21 cellular contexts compared by ENCODE assay signal in the genomic region with DNA sequence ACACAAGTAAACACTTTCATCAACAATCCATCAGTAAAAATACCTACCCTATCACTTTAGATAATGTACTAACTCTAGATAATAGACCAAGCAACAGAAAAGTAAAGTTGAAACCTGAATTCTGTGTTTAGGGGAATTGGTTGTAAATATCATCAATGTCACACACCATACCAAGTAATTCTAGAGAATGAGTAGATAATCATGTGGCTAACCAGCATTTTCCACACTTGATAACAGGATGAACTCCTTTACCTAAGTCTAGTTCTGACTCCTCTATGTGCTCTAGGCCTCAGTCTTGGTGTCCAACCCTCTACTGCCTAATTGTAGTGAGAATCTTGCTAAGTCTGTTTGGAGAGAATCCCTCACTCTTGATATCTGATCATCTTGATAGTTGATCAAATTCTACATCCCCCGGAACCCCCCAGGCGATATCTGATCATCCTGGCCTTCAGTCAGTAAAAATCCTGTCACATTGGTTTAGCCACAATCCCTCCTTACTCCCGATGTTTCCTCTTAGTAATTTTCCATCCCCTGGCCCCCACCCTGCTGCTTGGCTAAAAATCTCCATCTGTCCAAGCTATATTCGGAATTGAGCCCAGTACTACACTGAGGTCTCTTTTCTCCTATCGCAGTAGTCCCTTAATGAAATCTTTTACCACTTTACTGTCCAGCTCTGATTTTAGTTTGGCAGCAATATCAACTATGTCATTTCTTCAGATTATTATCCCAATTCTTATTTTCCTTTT. TPM values are rescaled to one million over a fixed set of nuclear protein-coding genes. Genes with fewer than 3 reads are reported as not detected.
DNase-seq lines count a peak whose midpoint lies in the region; ATAC-seq, FAIRE-seq and TF ChIP-seq lines count a peak whose summit lies in the region.
"Had no signal": no experiment of that assay in that cellular context is flagged by ENCODE, and none has a peak within 500 bp of the region (broad histone marks: within the 10 kb centered on the region; RNA-seq: fewer than 3 reads in every experiment).

No MANE protein-coding gene starts in this region.

- peaks cover 9% of the 10 kb centered on the region in 2 experiments for H3K4me1 Mint-ChIP-seq in H9

- POLR2A ChIA-PET in K562 (lab: Yijun Ruan, JAX): no interaction called here

- BruUV-seq in K562 (replicated peaks; lab: Mats Ljungman, UMichigan): no TSS peak

- no peaks in the 10 kb centered on the region for H3K27me3 Mint-ChIP-seq in H9 (ENCODE audit: low read depth)

- no peaks in the 10 kb centered on the region for H3K27me3 ChIP-seq in H9 (ENCODE audit: insufficient read depth, low read length)
- no peaks in the 10 kb centered on the region for H3K27me3 ChIP-seq in K562 (ENCODE audit: control insufficient read depth in 2 of 2, insufficient read depth in 2 of 2, low read length in 2 of 2)
- no peaks in the 10 kb centered on the region for H3K27me3 ChIP-seq in layer of hippocampus (ENCODE audit: control insufficient read depth, insufficient read depth, low read length)
- H3K27me3 ChIP-seq in Peyer's patch: no peaks in the 10 kb centered on the region

- WGBS in H9 (ENCODE audit: extremely low coverage, insufficient read length, low lambda C conversion rate): no CpG with 5 or more reads among the region's 5 CpGs
- 66% methylated on average over 5 of the region's 5 CpGs for WGBS in K562 (ENCODE audit: insufficient coverage, low coverage, missing lambda C conversion rate)

- H2BK20ac ChIP-seq in H9 (ENCODE audit: low read depth, low read length, poor library complexity, severe bottlenecking): no peak overlapping the region

- H3K56ac ChIP-seq in H9 (ENCODE audit: insufficient read length, low read depth, low read length): no peak overlapping the region

- TF ChIP-seq EP300 in K562 (IDR thresholded peaks at IDR 0.05; ENCODE audit: low read length): no peak

- no peak overlapping the region for H2BK15ac ChIP-seq in H9 (ENCODE audit: low read depth, low read length)

- FAIRE-seq in K562 (lab: Jason Lieb, UNC): no peak
- FAIRE-seq: H54, HepG2 had no signal

- no peak overlapping the region for H3K4me3 ChIP-seq in K562
- H3K4me3 ChIP-seq in Peyer's patch: no peak overlapping the region

- no peak overlapping the region for H3K9ac ChIP-seq in H9 (ENCODE audit: extremely low read depth, insufficient read length, low read length)
- no peak overlapping the region for H3K9ac ChIP-seq in K562 (ENCODE audit: insufficient read depth in 1 of 2, low read depth in 2 of 2, low read length in 2 of 2)

- H4K91ac ChIP-seq in H9 (ENCODE audit: insufficient read length, low read depth, low read length): no peak overlapping the region

- DNase-seq in H9 (no peak), K562 (ENCODE audit: extremely low read depth in 1 of 4, low spot score in 3 of 4) (no peak), NCI-H2171 (lab: John Stamatoyannopoulos, UW) (no peak), Peyer's patch (no peak)
- no peak for DNase-seq in stimulated activated CD4-positive, alpha-beta T cell treated with anti-CD3 and anti-CD28 coated beads, Interleukin-2, amount 100 ng/mL, for 24 hours
- DNase-seq: ACHN; CD8-positive, alpha-beta memory T cell; DMS79 treated with DMSO at 0.1 percent for 48 hours; HFFc6; KG1; MV-4-11; NCI-H1694 treated with DMSO at 0.1 percent for 48 hours; NCI-H2107; NCI-H2227 treated with DMSO at 0.1 percent for 48 hours; PC-3; SIG-M5 had no signal

- no peak overlapping the region for H3K18ac ChIP-seq in H9 (ENCODE audit: insufficient read length, low read depth, low read length)

- no peaks in the 10 kb centered on the region for H3K79me1 ChIP-seq in H9 (ENCODE audit: insufficient read depth, low read depth, low read length, poor library complexity, severe bottlenecking)

- H2BK12ac ChIP-seq in H9 (ENCODE audit: insufficient read length, low read depth, low read length): no peak overlapping the region

- H4K20me1 ChIP-seq in H9 (ENCODE audit: control insufficient read depth, insufficient read depth, insufficient read length) (no peaks in the 10 kb centered on the region), K562 (replicated peaks; ENCODE audit: control insufficient read depth, insufficient read depth, low read length) (no peaks in the 10 kb centered on the region)

- no peak overlapping the region for H3K4me3 Mint-ChIP-seq in H9
- H3K4me3 Mint-ChIP-seq: CD8-positive, alpha-beta memory T cell; HFFc6 had no signal

- H3K9me3 ChIP-seq in H9 (ENCODE audit: control insufficient read depth, low read depth, low read length) (no peaks in the 10 kb centered on the region), K562 (replicated peaks; ENCODE audit: control insufficient read depth, insufficient read depth, low read depth, low read length) (no peaks in the 10 kb centered on the region), Peyer's patch (no peaks in the 10 kb centered on the region)

- H3K4me2 ChIP-seq in H9 (ENCODE audit: insufficient read depth, insufficient read length, low read length): no peak overlapping the region
- H3K4me2 ChIP-seq in K562 (ENCODE audit: insufficient read depth, low read length): no peak overlapping the region

- H4K8ac ChIP-seq in H9 (replicated peaks; ENCODE audit: insufficient read length, low read depth, low read length): no peak overlapping the region

- H4K5ac ChIP-seq in H9 (ENCODE audit: insufficient read length, low read depth, low read length): no peak overlapping the region

- no peaks in the 10 kb centered on the region for H3K79me2 ChIP-seq in H9 (ENCODE audit: insufficient read depth, low read length)
- H3K79me2 ChIP-seq in K562 (ENCODE audit: control insufficient read depth, insufficient read depth, low read length): no peaks in the 10 kb centered on the region

- H3K27ac ChIP-seq in H9 (ENCODE audit: insufficient read length, low read depth, low read length) (no peak overlapping the region), K562 (ENCODE audit: extremely low read depth, low read depth, low read length) (no peak overlapping the region), layer of hippocampus (ENCODE audit: low read depth, low read length) (peak overlapping the region; percentile 89), temporal lobe (ENCODE audit: low read depth, low read length) (peak overlapping the region; percentile 88), Peyer's patch (no peak overlapping the region)
- H3K27ac ChIP-seq: RWPE1 had no signal

- no peak overlapping the region for H3T11ph ChIP-seq in H9 (ENCODE audit: low read length)

- H3K14ac ChIP-seq in H9 (ENCODE audit: insufficient read depth, low read length): no peak overlapping the region

- H3K36me3 Mint-ChIP-seq in H9 (ENCODE audit: insufficient read depth in 1 of 3, low read depth in 3 of 3): peaks cover 0 to 8% (median 0%) of the 10 kb centered on the region in 3 experiments; a peak in 4 of 7 replicates
- H3K36me3 Mint-ChIP-seq: CD8-positive, alpha-beta memory T cell had no signal

- H3K27ac Mint-ChIP-seq in H9: peak overlapping the region in 2 of 3 experiments; percentile 30 to 33; a peak in 3 of 7 replicates
- H3K27ac Mint-ChIP-seq: CD8-positive, alpha-beta memory T cell; HFFc6 had no signal

- no peaks in the 10 kb centered on the region for H3K9me1 ChIP-seq in K562 (ENCODE audit: control insufficient read depth, insufficient read depth, low read length)

- in situ Hi-C loops in K562 (cut with MboI): no loop called here

- H3K4me1 ChIP-seq in H9 (ENCODE audit: insufficient read depth, low read length) (peaks cover 3% of the 10 kb centered on the region; the same call in 1 of the 2 replicates), K562 (replicated peaks in 1 of 2; ENCODE audit: control insufficient read depth in 2 of 2, insufficient read depth in 2 of 2, low read length in 2 of 2) (no peaks in the 10 kb centered on the region; a peak in 1 of 5 replicates), Peyer's patch (no peaks in the 10 kb centered on the region)

- TF ChIP-seq RAD21 in K562 (CRISPR knock-in tag; conservative IDR thresholded peaks at IDR 0.05 in 1 of 2, IDR thresholded peaks at IDR 0.05 in 1 of 2): no peak

- H3K4ac ChIP-seq in H9 (ENCODE audit: low read depth, low read length): no peak overlapping the region

- no peak overlapping the region for H2BK120ac ChIP-seq in H9 (ENCODE audit: low read depth, low read length, poor library complexity, severe bottlenecking)

- no peak for ATAC-seq in K562
- ATAC-seq: HepG2, PC-3 had no signal

- H3K36me3 ChIP-seq in K562 (ENCODE audit: control insufficient read depth, insufficient read depth, low read length) (no peaks in the 10 kb centered on the region), Peyer's patch (no peaks in the 10 kb centered on the region)

- CTCF ChIA-PET in K562 (lab: Yijun Ruan, JAX; ENCODE audit: low intra/inter-chr PET ratio): no interaction called here

- peaks cover 0 to 7% of the 10 kb centered on the region in 2 experiments; a peak in 3 of 5 replicates for H3K9me3 Mint-ChIP-seq in H9
- H3K9me3 Mint-ChIP-seq: CD8-positive, alpha-beta memory T cell; HFFc6 had no signal

- H2BK5ac ChIP-seq in H9 (ENCODE audit: insufficient read length, low read length): no peak overlapping the region

- H3K23ac ChIP-seq in H9 (ENCODE audit: insufficient read length, low read depth, low read length): no peak overlapping the region

- TF ChIP-seq CTCF in H9 (conservative IDR thresholded peaks at IDR 0.05) (no peak), K562 (IDR thresholded peaks at IDR 0.05 in 2 of 3, conservative IDR thresholded peaks at IDR 0.05 in 1 of 3; ENCODE audit: insufficient read depth in 2 of 3, low read depth in 1 of 3, low read length in 3 of 3) (no peak), Peyer's patch (IDR thresholded peaks at IDR 0.05) (no peak)

- intact Hi-C loops in K562 (cut with micrococcal nuclease): no loop called here

- no peak overlapping the region for H2AK5ac ChIP-seq in H9 (ENCODE audit: insufficient read length, low read length)

- H2AFZ ChIP-seq in H9 (ENCODE audit: low read length): no peak overlapping the region
- H2AFZ ChIP-seq in K562 (ENCODE audit: low read depth, low read length): no peak overlapping the region

- H3K23me2 ChIP-seq in H9 (ENCODE audit: insufficient read length, low read depth, low read length, poor library complexity, severe bottlenecking): no peaks in the 10 kb centered on the region

- TF ChIP-seq POLR2A in K562 (conservative IDR thresholded peaks at IDR 0.05): no peak
- no peak for TF ChIP-seq POLR2A in Peyer's patch (IDR thresholded peaks at IDR 0.05)

RNA-seq across cellular contexts. Expression of gene SLCO1A2, which starts 3.4 kb away (rescaled TPM):
- total RNA-seq in H9 (2021) (10.3 and 10.6 TPM in 2 replicates), K562 (2014; rRNA removed) (1.3 and 2.0 TPM in 2 replicates), K562 (2014; rRNA removed; fragmentation: Illumina TruSeq; extraction: Trizol) (3.0 and 3.6 TPM in 2 replicates), K562 (2015; rRNA removed; fragmentation: Illumina TruSeq; extraction: Trizol) (2.1 and 2.5 TPM in 2 replicates), K562 (2021) (2.6 and 3.7 TPM in 2 replicates), temporal lobe (11.1 TPM), Peyer's patch (not detected)
- 13.7 and 25.5 TPM in 2 replicates for total RNA-seq in K562 (2011; cell fraction: chromatin; rRNA removed; ENCODE audit: low replicate concordance)
- total RNA-seq in K562 (2011; cell fraction: nucleolus; rRNA removed): 6.2 and 11.3 TPM in 2 replicates
- 12.6 and 13.6 TPM in 2 replicates for total RNA-seq in K562 (2011; cell fraction: nucleoplasm; rRNA removed)
- polyA plus RNA-seq in K562 (2011; rRNA removed) (4.1 and 4.2 TPM in 2 replicates), K562 (2014; fragmentation: Illumina TruSeq; extraction: Trizol) (1.3 and 1.9 TPM in 2 replicates), K562 (2014; fragmentation: Nextera tagmentation; extraction: Ambion mirVana) (1 to 10 TPM; 3.3 to 4.4 TPM), K562 (2014; rRNA removed) (1.2 and 1.9 TPM in 2 replicates)
- polyA plus RNA-seq in K562 (2011; cell fraction: cytosol; rRNA removed): 0.79 and 0.88 TPM in 2 replicates
- polyA plus RNA-seq in K562 (2011; cell fraction: nucleus; rRNA removed): 8.2 and 9.9 TPM in 2 replicates
- polyA plus RNA-seq in K562 (2012): 2.9 and 6.7 TPM in 2 replicates
- polyA minus RNA-seq in K562 (2011; rRNA and poly(A)+ RNA removed): 4.8 and 5.4 TPM in 2 replicates
- 1.0 and 2.0 TPM in 2 replicates for polyA minus RNA-seq in K562 (2011; cell fraction: cytosol; rRNA and poly(A)+ RNA removed)
- polyA minus RNA-seq in K562 (2011; cell fraction: nucleus; rRNA and poly(A)+ RNA removed): 16.6 and 21.1 TPM in 2 replicates
- total RNA-seq: HepG2, HFFc6, PC-3 had no signal
- polyA plus RNA-seq: CD8-positive, alpha-beta memory T cell; HepG2 had no signal

RNA-seq across cellular contexts. Expression of gene IAPP, which starts 34.6 kb away (rescaled TPM):
- total RNA-seq in H9 (2021) (not detected in 2 replicates), K562 (2014; rRNA removed) (not detected in 2 replicates), K562 (2014; rRNA removed; fragmentation: Illumina TruSeq; extraction: Trizol) (not detected in 2 replicates), K562 (2015; rRNA removed; fragmentation: Illumina TruSeq; extraction: Trizol) (not detected in 2 replicates), K562 (2021) (not detected in 2 replicates), temporal lobe (under 0.01 TPM), Peyer's patch (not detected)
- not detected in 2 replicates for total RNA-seq in K562 (2011; cell fraction: chromatin; rRNA removed; ENCODE audit: low replicate concordance)
- not detected in 2 replicates for total RNA-seq in K562 (2011; cell fraction: nucleolus; rRNA removed)
- not detected in 2 replicates for total RNA-seq in K562 (2011; cell fraction: nucleoplasm; rRNA removed)
- polyA plus RNA-seq in K562 (2011; rRNA removed) (not detected in 2 replicates), K562 (2014; fragmentation: Illumina TruSeq; extraction: Trizol) (not detected in 2 replicates), K562 (2014; fragmentation: Nextera tagmentation; extraction: Ambion mirVana) (not detected), K562 (2014; rRNA removed) (not detected in 2 replicates)
- polyA plus RNA-seq in K562 (2011; cell fraction: cytosol; rRNA removed): not detected in 2 replicates
- polyA plus RNA-seq in K562 (2011; cell fraction: nucleus; rRNA removed): not detected in 2 replicates
- not detected in 2 replicates for polyA plus RNA-seq in K562 (2012)
- polyA minus RNA-seq in K562 (2011; rRNA and poly(A)+ RNA removed): not detected in 2 replicates
- not detected in 2 replicates for polyA minus RNA-seq in K562 (2011; cell fraction: cytosol; rRNA and poly(A)+ RNA removed)
- polyA minus RNA-seq in K562 (2011; cell fraction: nucleus; rRNA and poly(A)+ RNA removed): not detected in 2 replicates
- total RNA-seq: CD8-positive, alpha-beta memory T cell; HepG2; HFFc6; PC-3 had no signal
- polyA plus RNA-seq: CD8-positive, alpha-beta memory T cell; HepG2 had no signal

Comparison
In these comparisons a context has a peak if more than half of its experiments do, and no peak if none do; other contexts are left out.
1. H3K27ac ChIP-seq: peak in layer of hippocampus (single experiment) and temporal lobe (single experiment); none in H9 (single experiment), K562 (single experiment) and Peyer's patch (0 of 4).